ENCODE assay signal across 9 cellular contexts in genomic region chr3:74479915-74480314, GRCh38.
"Had no signal": no experiment of that assay in that cellular context is flagged by ENCODE, and none has a peak within 500 bp of the region (broad histone marks: within the 10 kb centered on the region; RNA-seq: fewer than 3 reads in every experiment).

No MANE protein-coding gene starts in this region.

- H3K27ac ChIP-seq: GM23248, HL-60 had no signal

- DNase-seq: GM23248, GOT3, H7, HFFc6, KBM-7 had no signal

- H3K36me3 ChIP-seq: HAP-1 had no signal

- ATAC-seq: HCT116, HepG2 had no signal

- H3K4me1 ChIP-seq: HAP-1 had no signal

- H3K9me3 ChIP-seq: HAP-1 had no signal

- H3K4me3 ChIP-seq: GM23248, HAP-1 had no signal
